In the genomic region with DNA sequence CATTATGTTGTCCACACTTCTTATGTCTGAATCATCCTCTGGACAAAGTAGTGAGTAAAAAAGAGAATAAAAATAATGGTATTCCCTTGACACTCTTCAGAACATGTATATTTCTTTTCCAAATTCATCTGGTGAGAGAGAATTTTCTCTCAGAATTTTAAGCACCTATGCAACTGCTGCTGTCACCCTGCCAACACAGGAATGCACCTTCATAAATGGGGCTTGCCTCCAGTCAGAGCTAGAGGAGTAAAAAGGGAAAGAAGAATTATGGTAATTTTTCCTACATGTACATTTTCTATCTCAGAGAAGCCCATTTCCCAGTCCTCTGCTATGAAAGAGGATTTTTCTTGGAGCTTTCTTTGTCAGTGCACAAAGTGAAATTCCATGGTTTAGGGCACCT, we compare ENCODE assay signal across 1 cellular context.
TF ChIP-seq lines count a peak whose summit lies in the region.

No MANE protein-coding gene starts in this region.

TF ChIP-seq in SK-N-SH, 30 proteins besides CTCF, POLR2A, EP300 and RAD21 (continued from another document):
- TF ChIP-seq ZBTB33 (IDR thresholded peaks at IDR 0.05; ENCODE audit: borderline replicate concordance, low read depth): no peak
- TF ChIP-seq REST (IDR thresholded peaks at IDR 0.05; ENCODE audit: low read depth, low read length): no peak
- no peak for TF ChIP-seq SIN3A (IDR thresholded peaks at IDR 0.05; ENCODE audit: borderline replicate concordance, low read depth, low read length)
- TF ChIP-seq NFIC (IDR thresholded peaks at IDR 0.05; ENCODE audit: borderline replicate concordance): no peak
- TF ChIP-seq ELF1 (IDR thresholded peaks at IDR 0.05): no peak
- TF ChIP-seq FOXM1 (IDR thresholded peaks at IDR 0.05; ENCODE audit: low read depth): no peak
- TF ChIP-seq MXI1 (IDR thresholded peaks at IDR 0.05; ENCODE audit: low read depth, low read length): no peak
- TF ChIP-seq RCOR1 (IDR thresholded peaks at IDR 0.05; ENCODE audit: low read length): no peak
- TF ChIP-seq RXRA (IDR thresholded peaks at IDR 0.05; ENCODE audit: borderline replicate concordance, low read depth): no peak
- TF ChIP-seq, protein P1, sequence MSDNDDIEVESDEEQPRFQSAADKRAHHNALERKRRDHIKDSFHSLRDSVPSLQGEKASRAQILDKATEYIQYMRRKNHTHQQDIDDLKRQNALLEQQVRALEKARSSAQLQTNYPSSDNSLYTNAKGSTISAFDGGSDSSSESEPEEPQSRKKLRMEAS (IDR thresholded peaks at IDR 0.05; ENCODE audit: low read depth): no peak
- no peak for TF ChIP-seq EZH2phosphoT487 (IDR thresholded peaks at IDR 0.05; ENCODE audit: borderline replicate concordance, low read depth)
- TF ChIP-seq NRF1 (IDR thresholded peaks at IDR 0.05; ENCODE audit: low read depth, low read length): no peak
- no peak for TF ChIP-seq GATA2 (CRISPR knock-in tag; IDR thresholded peaks at IDR 0.05)
